In the genomic region with DNA sequence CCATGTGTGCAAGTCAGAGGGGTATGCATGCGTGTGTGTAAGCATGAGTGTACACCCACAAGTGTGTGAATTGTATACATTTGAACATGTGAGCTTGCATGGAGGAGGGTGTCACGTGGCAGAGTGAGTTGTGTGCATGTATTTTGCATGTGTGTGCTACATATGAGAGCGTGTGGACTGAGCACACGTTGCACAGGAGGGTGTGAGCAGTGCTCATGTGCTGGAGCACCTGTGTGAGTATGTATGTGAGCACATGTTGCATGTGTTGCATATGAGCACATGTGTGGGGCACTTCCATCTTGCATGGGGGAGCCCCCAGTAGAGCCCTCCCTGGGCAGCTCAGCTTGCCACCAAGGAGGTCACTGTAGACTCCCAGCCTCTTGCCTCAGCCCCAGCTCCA, we compare ENCODE assay signal across 22 cellular contexts.
A peak's percentile ranks its signal among the peaks of the same experiment; 100 is the strongest.
DNase-seq lines count a peak whose midpoint lies in the region; ATAC-seq, FAIRE-seq and TF ChIP-seq lines count a peak whose summit lies in the region.
"Had no signal": no experiment of that assay in that cellular context is flagged by ENCODE, and none has a peak within 500 bp of the region (broad histone marks: within the 10 kb centered on the region; RNA-seq: fewer than 3 reads in every experiment).

No MANE protein-coding gene starts in this region.

- FAIRE-seq in GM12891 (lab: Jason Lieb, UNC) (peak; percentile 67), bronchial epithelial cell (lab: Jason Lieb, UNC) (peak; percentile 96)
- FAIRE-seq: GM18507 had no signal

- H3K36me3 ChIP-seq in OCI-LY7 (ENCODE audit: insufficient read depth, low read length) (no peaks in the 10 kb centered on the region), bronchial epithelial cell (ENCODE audit: control insufficient read depth, insufficient read depth, low read length) (peaks cover 5% of the 10 kb centered on the region), spleen (no peaks in the 10 kb centered on the region), neuronal stem cell (replicated peaks in 1 of 2; ENCODE audit: control insufficient read depth in 2 of 2, insufficient read depth in 2 of 2, low read length in 2 of 2) (no peaks in the 10 kb centered on the region)

- no TSS peak for BruUV-seq in OCI-LY7 (replicated peaks; lab: Mats Ljungman, UMichigan)

- intact Hi-C loops in OCI-LY7 (cut with micrococcal nuclease; ENCODE audit: unreplicated experiment) (loop anchor here (2.0 to 5.0 kb wide), 2 partner anchors 63 to 76 kb away; no protein-coding TSS in a partner anchor), spleen (cut with DNase I; ENCODE audit: low total_unique reads) (no loop called here)

- 80 to 92% (median 83%) methylated on average over 4 of the region's 4 CpGs for WGBS in spleen, 5 donors
- no CpG with 5 or more reads among the region's 4 CpGs for WGBS in neuronal stem cell (ENCODE audit: extremely low coverage in 2 of 2, insufficient read length in 2 of 2, insufficient replicate concordance in 1 of 2), 2 donors

- no peak overlapping the region for H2BK12ac ChIP-seq in neuronal stem cell (ENCODE audit: low read length)

- ATAC-seq in GM21367 (IDR thresholded peaks at IDR 0.05; ENCODE audit: unreplicated experiment): no peak
- ATAC-seq: PC-3, T-helper 17 cell had no signal

- H3K4ac ChIP-seq in neuronal stem cell (ENCODE audit: low read length): no peak overlapping the region

- TF ChIP-seq POLR2A in GM12891 (IDR thresholded peaks at IDR 0.05; ENCODE audit: low read depth, low read length) (no peak), spleen (IDR thresholded peaks at IDR 0.05) (no peak)

- H3K9me2 ChIP-seq in OCI-LY7 (ENCODE audit: insufficient read depth, low read length): no peaks in the 10 kb centered on the region

- CTCF ChIA-PET in OCI-LY7 (lab: Charles Lee; ENCODE audit: unreplicated experiment): no interaction called here

- H3K4me1 ChIP-seq in OCI-LY7 (ENCODE audit: insufficient read depth, low read length, poor library complexity, severe bottlenecking) (peaks cover 57% of the 10 kb centered on the region), spleen (peaks cover 0 to 13% (median 0%) of the 10 kb centered on the region in 6 donors), neuronal stem cell (ENCODE audit: control insufficient read depth in 2 of 2, insufficient read depth in 1 of 2, low read depth in 1 of 2, low read length in 2 of 2) (no peaks in the 10 kb centered on the region)

- H2AK5ac ChIP-seq in neuronal stem cell (ENCODE audit: low read depth, low read length): no peak overlapping the region

- no peak for DNase-seq in GM12891 (ENCODE audit: insufficient read length, low spot score)
- DNase-seq in OCI-LY7 (ENCODE audit: low spot score): no peak
- no peak for DNase-seq in bronchial epithelial cell (ENCODE audit: low read depth)
- DNase-seq in spleen: peak; percentile 17
- DNase-seq in chondrocyte (ENCODE audit: low spot score): no peak
- no peak for DNase-seq in neuronal stem cell (ENCODE audit: low spot score)
- DNase-seq: CD4-positive, alpha-beta memory T cell; DMS153; GOT3; Kasumi-1; NCI-H1105; NCI-H146; NCI-H2029 treated with DMSO at 0.1 percent for 48 hours; NCI-H2171; NCI-H345; NCI-H524 treated with DMSO at 0.1 percent for 48 hours; PC-3; SHP77; SW 1271; T-helper 17 cell had no signal

- H3K27ac ChIP-seq in OCI-LY7 (ENCODE audit: low read depth, low read length, poor library complexity, severe bottlenecking) (peak overlapping the region; percentile 68), spleen (no peak overlapping the region), neuronal stem cell (replicated peaks; ENCODE audit: low read length) (no peak overlapping the region)

- H2AFZ ChIP-seq in OCI-LY7 (ENCODE audit: low read length): peak overlapping the region; percentile 42; the same call in 1 of the 2 replicates
- H2AFZ ChIP-seq in neuronal stem cell (ENCODE audit: low read length): no peak overlapping the region

- no peak overlapping the region for H3K9ac ChIP-seq in neuronal stem cell (ENCODE audit: low read depth, low read length, poor library complexity)

- no peaks in the 10 kb centered on the region for H3K9me3 Mint-ChIP-seq in chondrocyte (ENCODE audit: low read depth)

- no peaks in the 10 kb centered on the region for H3K36me3 Mint-ChIP-seq in chondrocyte (ENCODE audit: low read depth)
- H3K36me3 Mint-ChIP-seq: CD4-positive, alpha-beta memory T cell had no signal

- no peak overlapping the region for H4K91ac ChIP-seq in neuronal stem cell (ENCODE audit: low read depth, low read length, poor library complexity)

- H3K79me1 ChIP-seq in neuronal stem cell (ENCODE audit: low read depth, low read length): peaks cover 3% of the 10 kb centered on the region

- no peak overlapping the region for H2BK15ac ChIP-seq in neuronal stem cell (ENCODE audit: low read length)

- H3K9me3 ChIP-seq in OCI-LY7 (ENCODE audit: low read length) (no peaks in the 10 kb centered on the region), spleen (no peaks in the 10 kb centered on the region), neuronal stem cell (replicated peaks in 1 of 2; ENCODE audit: control insufficient read depth in 2 of 2, insufficient read depth in 1 of 2, low read depth in 1 of 2, low read length in 2 of 2) (no peaks in the 10 kb centered on the region)

- H4K20me1 ChIP-seq in OCI-LY7 (ENCODE audit: insufficient read depth, low read length): no peaks in the 10 kb centered on the region

- H2BK120ac ChIP-seq in neuronal stem cell (ENCODE audit: low read depth, low read length): no peak overlapping the region

- peak overlapping the region; percentile 78 for H3K4me2 ChIP-seq in OCI-LY7 (ENCODE audit: low read length)
- H3K4me2 ChIP-seq in neuronal stem cell (ENCODE audit: insufficient read depth, low read length, poor library complexity, severe bottlenecking): no peak overlapping the region

- no peak overlapping the region for H3K14ac ChIP-seq in neuronal stem cell (ENCODE audit: low read length)

- H3K27ac Mint-ChIP-seq in chondrocyte (ENCODE audit: unreplicated experiment): no peak overlapping the region
- H3K27ac Mint-ChIP-seq: CD4-positive, alpha-beta memory T cell had no signal

- no peak overlapping the region for H3K23ac ChIP-seq in neuronal stem cell (ENCODE audit: low read depth, low read length, poor library complexity)

- H3K4me3 ChIP-seq in OCI-LY7 (ENCODE audit: low read depth, low read length, poor library complexity, severe bottlenecking) (peak overlapping the region; percentile 71), bronchial epithelial cell (ENCODE audit: low read depth, low read length) (no peak overlapping the region), spleen (no peak overlapping the region), neuronal stem cell (ENCODE audit: low read length in 2 of 2) (no peak overlapping the region)

- H3K4me3 Mint-ChIP-seq in chondrocyte (ENCODE audit: unreplicated experiment): no peak overlapping the region
- H3K4me3 Mint-ChIP-seq: CD4-positive, alpha-beta memory T cell had no signal

- no peak overlapping the region for H4K8ac ChIP-seq in neuronal stem cell (ENCODE audit: low read depth, low read length)

- H3K4me1 Mint-ChIP-seq in chondrocyte (ENCODE audit: low read depth): no peaks in the 10 kb centered on the region

- H3K27me3 Mint-ChIP-seq in chondrocyte (ENCODE audit: low read depth): peaks cover 32% of the 10 kb centered on the region

- POLR2A ChIA-PET in OCI-LY7 (lab: Charles Lee): interaction anchor here (0.8 to 4.5 kb wide), 5 partner anchors 8 to 24 kb away, joined by 3 to 32 read pairs (median 6); no protein-coding TSS in a partner anchor

- no peak for TF ChIP-seq CTCF in OCI-LY7 (conservative IDR thresholded peaks at IDR 0.05; ENCODE audit: low read length)
- TF ChIP-seq CTCF in bronchial epithelial cell (IDR thresholded peaks at IDR 0.05; ENCODE audit: insufficient read depth, low read length, severe bottlenecking): no peak
- no peak for TF ChIP-seq CTCF in spleen (IDR thresholded peaks at IDR 0.05 in 8 of 11, conservative IDR thresholded peaks at IDR 0.05 in 3 of 11)
- no peak for TF ChIP-seq CTCF in chondrocyte (IDR thresholded peaks at IDR 0.05)

- H2BK5ac ChIP-seq in neuronal stem cell (ENCODE audit: low read length): no peak overlapping the region

- peaks cover 24% of the 10 kb centered on the region; the same call in 1 of the 2 replicates for H3K79me2 ChIP-seq in OCI-LY7 (ENCODE audit: insufficient read depth, low read depth, low read length)

- no peak overlapping the region for H3K18ac ChIP-seq in neuronal stem cell (ENCODE audit: low read length)

- no peaks in the 10 kb centered on the region for H3K27me3 ChIP-seq in bronchial epithelial cell (ENCODE audit: control insufficient read depth, insufficient read depth, low read length)
- H3K27me3 ChIP-seq in spleen (replicated peaks in 1 of 7): peaks cover 0 to 23% (median 0%) of the 10 kb centered on the region in 7 donors
- H3K27me3 ChIP-seq in neuronal stem cell (ENCODE audit: control insufficient read depth in 3 of 3, insufficient read depth in 3 of 3, low read depth in 1 of 3, low read length in 3 of 3): no peaks in the 10 kb centered on the region

TF ChIP-seq in GM12891, 5 proteins besides CTCF, POLR2A, EP300 and RAD21:
- TF ChIP-seq TAF1 (IDR thresholded peaks at IDR 0.05; ENCODE audit: low read depth, low read length) (no peak), SPI1 (IDR thresholded peaks at IDR 0.05; ENCODE audit: low read depth, low read length) (no peak), PAX5 (IDR thresholded peaks at IDR 0.05; ENCODE audit: insufficient read depth, low read length, severe bottlenecking) (no peak), POLR2AphosphoS5 (IDR thresholded peaks at IDR 0.05; ENCODE audit: low read depth, low read length) (no peak), POU2F2 (IDR thresholded peaks at IDR 0.05; ENCODE audit: low read depth, low read length) (no peak)
